Comparison of ENCODE assay signal across 1 cellular context in genomic region chr20:62623488-62624324, GRCh38.
A peak's percentile ranks its signal among the peaks of the same experiment; 100 is the strongest.
TF ChIP-seq lines count a peak whose summit lies in the region.

No MANE protein-coding gene starts in this region.

TF ChIP-seq in HepG2, 621 proteins besides CTCF, POLR2A, EP300 and RAD21 (continued from another document and continues in another):
- TF ChIP-seq KIAA2018 (CRISPR knock-in tag; IDR thresholded peaks at IDR 0.05; ENCODE audit: borderline replicate concordance) = peak; percentile 24; the same call in 1 of the 2 replicates
- TF ChIP-seq ZFP37 (CRISPR knock-in tag; IDR thresholded peaks at IDR 0.05; ENCODE audit: borderline replicate concordance) = peak; percentile 29; the same call in 1 of the 2 replicates
- no peak for TF ChIP-seq CHD4 (IDR thresholded peaks at IDR 0.05; ENCODE audit: borderline replicate concordance, low read length)
- TF ChIP-seq TIGD3 (CRISPR knock-in tag; IDR thresholded peaks at IDR 0.05; ENCODE audit: borderline replicate concordance) = no peak; the same call in none of the 2 replicates
- TF ChIP-seq MTA1 (CRISPR knock-in tag; IDR thresholded peaks at IDR 0.05; ENCODE audit: borderline replicate concordance) = peak; percentile 98
- TF ChIP-seq ZBTB39 (CRISPR knock-in tag; IDR thresholded peaks at IDR 0.05) = 0 out of 2 replicates have a peak, but pooled peaks have one; percentile 46
- peak; percentile 87 for TF ChIP-seq RBFOX2 (IDR thresholded peaks at IDR 0.05; ENCODE audit: low read depth, low read length)
- peak; percentile 88; the same call in 1 of the 2 replicates for TF ChIP-seq HDAC2 (CRISPR knock-in tag; IDR thresholded peaks at IDR 0.05)
- TF ChIP-seq ZBTB44 (CRISPR knock-in tag; IDR thresholded peaks at IDR 0.05) = peak; percentile 20; the same call in 1 of the 2 replicates
- no peak for TF ChIP-seq IKZF1 (IDR thresholded peaks at IDR 0.05)
- peak; percentile 63; the same call in 1 of the 2 replicates for TF ChIP-seq FOXC1 (CRISPR knock-in tag; IDR thresholded peaks at IDR 0.05; ENCODE audit: borderline replicate concordance)
- peak; percentile 45; the same call in 1 of the 2 replicates for TF ChIP-seq ZNF253 (CRISPR knock-in tag; IDR thresholded peaks at IDR 0.05; ENCODE audit: borderline replicate concordance)
- TF ChIP-seq CBX2 (IDR thresholded peaks at IDR 0.05; ENCODE audit: low read depth, low read length) = no peak
- TF ChIP-seq CBX2 (CRISPR knock-in tag; IDR thresholded peaks at IDR 0.05; ENCODE audit: low read depth) = peak; percentile 95; the same call in 1 of the 2 replicates
- no peak for TF ChIP-seq ZMAT5 (CRISPR knock-in tag; IDR thresholded peaks at IDR 0.05; ENCODE audit: borderline replicate concordance, low read depth)
- TF ChIP-seq ZNF770 (CRISPR knock-in tag; IDR thresholded peaks at IDR 0.05) = peak; percentile 84
- TF ChIP-seq MATR3 (CRISPR knock-in tag; IDR thresholded peaks at IDR 0.05) = no peak
- peak; percentile 71 for TF ChIP-seq NCOA2 (CRISPR knock-in tag; IDR thresholded peaks at IDR 0.05)
- TF ChIP-seq TBP (CRISPR knock-in tag; IDR thresholded peaks at IDR 0.05) = peak; percentile 90; the same call in 1 of the 2 replicates
- peak; percentile 67; the same call in 1 of the 2 replicates for TF ChIP-seq ZNF709 (CRISPR knock-in tag; IDR thresholded peaks at IDR 0.05)
- no peak for TF ChIP-seq ZNF761 (CRISPR knock-in tag; conservative IDR thresholded peaks at IDR 0.05)
- peak; percentile 89; the same call in 1 of the 2 replicates for TF ChIP-seq TSC22D2 (CRISPR knock-in tag; IDR thresholded peaks at IDR 0.05; ENCODE audit: borderline replicate concordance)
- no peak for TF ChIP-seq SMARCC2 (IDR thresholded peaks at IDR 0.05)
- peak; percentile 91 for TF ChIP-seq KDM3A (CRISPR knock-in tag; IDR thresholded peaks at IDR 0.05; ENCODE audit: low read depth)
- no peak; the same call in 1 of the 2 replicates for TF ChIP-seq RFX1 (IDR thresholded peaks at IDR 0.05)
- peak; percentile 89; the same call in 1 of the 2 replicates for TF ChIP-seq MIER3 (CRISPR knock-in tag; IDR thresholded peaks at IDR 0.05; ENCODE audit: borderline replicate concordance)
- peak; percentile 90; the same call in 1 of the 2 replicates for TF ChIP-seq IRF1 (CRISPR knock-in tag; IDR thresholded peaks at IDR 0.05; ENCODE audit: low read depth)
- TF ChIP-seq ZNF235 (CRISPR knock-in tag; IDR thresholded peaks at IDR 0.05; ENCODE audit: borderline replicate concordance) = peak; percentile 73; the same call in 1 of the 2 replicates
- TF ChIP-seq ZNF510 (CRISPR knock-in tag; IDR thresholded peaks at IDR 0.05; ENCODE audit: low read depth) = peak; percentile 43; the same call in 1 of the 2 replicates
- TF ChIP-seq NRL (CRISPR knock-in tag; IDR thresholded peaks at IDR 0.05; ENCODE audit: borderline replicate concordance) = no peak
- TF ChIP-seq ZNF292 (CRISPR knock-in tag; IDR thresholded peaks at IDR 0.05; ENCODE audit: borderline replicate concordance, low read depth) = peak; percentile 96
- TF ChIP-seq KMT2B (CRISPR knock-in tag; IDR thresholded peaks at IDR 0.05) = 0 out of 2 replicates have a peak, but pooled peaks have one; percentile 17
- TF ChIP-seq SETDB1 (CRISPR knock-in tag; IDR thresholded peaks at IDR 0.05; ENCODE audit: borderline replicate concordance) = no peak
- TF ChIP-seq GATAD2A (CRISPR knock-in tag; IDR thresholded peaks at IDR 0.05) = peak; percentile 91
